Comparison of ENCODE assay signal across 8 cellular contexts in genomic region chr17:32142857-32143524, GRCh38. TPM values are rescaled to one million over a fixed set of nuclear protein-coding genes. Genes with fewer than 3 reads are reported as not detected.
A peak's percentile ranks its signal among the peaks of the same experiment; 100 is the strongest.
DNase-seq lines count a peak whose midpoint lies in the region; ATAC-seq and TF ChIP-seq lines count a peak whose summit lies in the region.

No MANE protein-coding gene starts in this region.

- H3K9me3 Mint-ChIP-seq in brain = peaks cover 0 to 3% (median 0%) of the 10 kb centered on the region in 5 experiments

- H3K9me3 ChIP-seq in DOHH2 (ENCODE audit: control insufficient read depth, insufficient read depth, low read length) (no peaks in the 10 kb centered on the region), iPS-18c (ENCODE audit: control insufficient read depth, insufficient read depth, low read length) (no peaks in the 10 kb centered on the region)

- peaks cover 42% of the 10 kb centered on the region for H3K4me1 Mint-ChIP-seq in brain

- H3K27me3 ChIP-seq in DOHH2 (ENCODE audit: control insufficient read depth, low read length) = no peaks in the 10 kb centered on the region

- no peaks in the 10 kb centered on the region for H3K9me2 ChIP-seq in DOHH2 (replicated peaks; ENCODE audit: control insufficient read depth, low read length)

- H3K4me3 Mint-ChIP-seq in brain = peak overlapping the region; percentile 96 to 100 (median 99)

- peaks cover 43% of the 10 kb centered on the region for H3K79me2 ChIP-seq in DOHH2 (ENCODE audit: control insufficient read depth, low read length)

- no peaks in the 10 kb centered on the region for H4K20me1 ChIP-seq in DOHH2 (ENCODE audit: control insufficient read depth, insufficient read depth, low read depth, low read length)

- H3F3A ChIP-seq in DOHH2 (ENCODE audit: control insufficient read depth, insufficient read depth) = peaks cover 6% of the 10 kb centered on the region; the same call in 1 of the 2 replicates

- H3K4me3 ChIP-seq in DOHH2 (ENCODE audit: low read length) (peak overlapping the region; percentile 98), iPS-18c (ENCODE audit: insufficient read depth, low read depth, low read length) (peak overlapping the region; percentile 83), skeletal muscle cell (ENCODE audit: low read depth, low read length) (peak overlapping the region; percentile 96)

- no peak for ATAC-seq in HG03159 (IDR thresholded peaks at IDR 0.05; ENCODE audit: unreplicated experiment)

- peaks cover 8% of the 10 kb centered on the region for H3K27me3 Mint-ChIP-seq in brain

- DNase-seq in HK-2 (ENCODE audit: unreplicated experiment) (peak; percentile 73), RPMI8226 (peak; percentile 63), skeletal muscle cell (ENCODE audit: low read depth) (no peak)
- no peak for DNase-seq in effector CD4-positive, alpha-beta T cell

- peaks cover 9% of the 10 kb centered on the region; the same call in 1 of the 2 replicates for H3K36me3 ChIP-seq in DOHH2 (ENCODE audit: control insufficient read depth, low read length)

- peak overlapping the region; percentile 29 for H3K27ac ChIP-seq in DOHH2 (ENCODE audit: low read depth, low read length)

- H3K36me3 Mint-ChIP-seq in brain = peaks cover 11% of the 10 kb centered on the region

- peak overlapping the region; percentile 97 to 99 (median 98) for H3K27ac Mint-ChIP-seq in brain

- peaks cover 23% of the 10 kb centered on the region for H3K4me1 ChIP-seq in DOHH2 (ENCODE audit: control insufficient read depth, low read length)

- TF ChIP-seq CTCF in DOHH2 (IDR thresholded peaks at IDR 0.05; ENCODE audit: low read depth, low read length, poor library complexity, severe bottlenecking) = no peak
- TF ChIP-seq CTCF in brain (conservative IDR thresholded peaks at IDR 0.05) = no peak

- peak overlapping the region; percentile 75 for H3K4me2 ChIP-seq in DOHH2 (ENCODE audit: low read length)

RNA-seq across cellular contexts. Expression of gene RHOT1, which starts 0.7 kb away (rescaled TPM):
- 29.4 TPM for polyA plus RNA-seq in brain (ENCODE audit: insufficient read depth, low read depth, low replicate concordance)

Comparison
In these comparisons a context has a peak if more than half of its experiments do, and no peak if none do; other contexts are left out.
1. DNase-seq: peak in HK-2 (single experiment) and RPMI8226 (single experiment); none in skeletal muscle cell (single experiment) and effector CD4-positive, alpha-beta T cell (single experiment).
2. Peak in every context shown above with its lines, with median percentiles within 50 percentile points of each other: H3K4me3 ChIP-seq.